In genomic region chr7:15685358-15686181, GRCh38 we compare ENCODE assay signal across 9 cellular contexts. TPM values are rescaled to one million over a fixed set of nuclear protein-coding genes. Genes with fewer than 3 reads are reported as not detected.
A peak's percentile ranks its signal among the peaks of the same experiment; 100 is the strongest.
DNase-seq lines count a peak whose midpoint lies in the region; ATAC-seq and TF ChIP-seq lines count a peak whose summit lies in the region.
"Had no signal": no experiment of that assay in that cellular context is flagged by ENCODE, and none has a peak within 500 bp of the region (broad histone marks: within the 10 kb centered on the region; RNA-seq: fewer than 3 reads in every experiment).

No MANE protein-coding gene starts in this region.

- no peaks in the 10 kb centered on the region for H3K79me2 ChIP-seq in parathyroid adenoma

- H3K9me3 ChIP-seq in gastroesophageal sphincter (no peaks in the 10 kb centered on the region), parathyroid adenoma (ENCODE audit: control insufficient read depth, low read length) (peaks cover 5% of the 10 kb centered on the region)
- no peaks in the 10 kb centered on the region for H3K9me3 ChIP-seq in CD8-positive, alpha-beta T cell (ENCODE audit: low read length)

- H3K9ac ChIP-seq in parathyroid adenoma, result no peak overlapping the region

- TF ChIP-seq EP300 in gastroesophageal sphincter (IDR thresholded peaks at IDR 0.05), result no peak

- peak overlapping the region; percentile 55 for H3K4me2 ChIP-seq in parathyroid adenoma (ENCODE audit: low read length)

- ATAC-seq in gastroesophageal sphincter, result peak; percentile 45
- no peak for ATAC-seq in CD8-positive, alpha-beta T cell

- peaks cover 0 to 29% (median 0%) of the 10 kb centered on the region in 3 donors for H3K4me1 ChIP-seq in gastroesophageal sphincter
- no peaks in the 10 kb centered on the region for H3K4me1 ChIP-seq in parathyroid adenoma
- H3K4me1 ChIP-seq in CD8-positive, alpha-beta T cell (ENCODE audit: insufficient read depth, low read length), result no peaks in the 10 kb centered on the region

- no peak for TF ChIP-seq POLR2A in gastroesophageal sphincter (IDR thresholded peaks at IDR 0.05)

- H3K4me1 Mint-ChIP-seq in CD8-positive, alpha-beta T cell (ENCODE audit: low read depth), result no peaks in the 10 kb centered on the region

- H3K36me3 Mint-ChIP-seq in CD8-positive, alpha-beta T cell, result no peaks in the 10 kb centered on the region

- no peaks in the 10 kb centered on the region for H3K36me3 ChIP-seq in gastroesophageal sphincter
- H3K36me3 ChIP-seq in parathyroid adenoma (ENCODE audit: control insufficient read depth, insufficient read depth, low read length), result no peaks in the 10 kb centered on the region
- H3K36me3 ChIP-seq in CD8-positive, alpha-beta T cell (ENCODE audit: insufficient read depth, low read length), result no peaks in the 10 kb centered on the region

- POLR2A ChIA-PET in CD8-positive, alpha-beta T cell (lab: Charles Lee), result interaction anchor here (0.5 kb wide), 1 partner anchor 55 kb away, joined by 4 read pairs; no protein-coding TSS in a partner anchor

- no peak overlapping the region for H2AFZ ChIP-seq in parathyroid adenoma

- intact Hi-C loops in CD8-positive, alpha-beta T cell (cut with DNase I, micrococcal nuclease), result no loop called here

- no peak for TF ChIP-seq CTCF in gastroesophageal sphincter (IDR thresholded peaks at IDR 0.05)
- TF ChIP-seq CTCF in parathyroid adenoma (IDR thresholded peaks at IDR 0.05), result no peak
- no peak for TF ChIP-seq CTCF in CD8-positive, alpha-beta T cell (IDR thresholded peaks at IDR 0.05)

- CTCF ChIA-PET in CD8-positive, alpha-beta T cell (lab: Charles Lee), result no interaction called here

- H3K27me3 ChIP-seq in gastroesophageal sphincter (peaks cover 65% of the 10 kb centered on the region), parathyroid adenoma (ENCODE audit: control insufficient read depth, insufficient read depth, low read length) (no peaks in the 10 kb centered on the region)
- H3K27me3 ChIP-seq in CD8-positive, alpha-beta T cell (ENCODE audit: insufficient read depth, low read length), result peaks cover 5% of the 10 kb centered on the region

- DNase-seq in D341Med (ENCODE audit: low spot score), result peak; percentile 61
- DNase-seq in NCI-H774 (lab: John Stamatoyannopoulos, UW), result peak; percentile 60
- no peak for DNase-seq in NOMO-1 treated with dmso at 0.1 percent for 144 hours (lab: John Stamatoyannopoulos, UW; ENCODE audit: unreplicated experiment)
- DNase-seq in SIG-M5 treated with dmso at 0.1 percent for 504 hours (lab: John Stamatoyannopoulos, UW; ENCODE audit: unreplicated experiment), result no peak
- DNase-seq in CD8-positive, alpha-beta T cell, result no peak
- no peak for DNase-seq in CD1c-positive myeloid dendritic cell (ENCODE audit: extremely low spot score)
- DNase-seq: anterior cingulate cortex had no signal

- WGBS in gastroesophageal sphincter (ENCODE audit: low coverage in 1 of 2), 2 donors, result 6 to 7% methylated on average over 15 to 18 of the region's 50 CpGs

- peaks cover 31% of the 10 kb centered on the region for H3K27me3 Mint-ChIP-seq in CD8-positive, alpha-beta T cell (ENCODE audit: low read depth)

- H3K4me3 ChIP-seq in gastroesophageal sphincter (peak overlapping the region; percentile 61 to 63), parathyroid adenoma (ENCODE audit: low read depth, low read length) (peak overlapping the region; percentile 45)
- no peak overlapping the region for H3K4me3 ChIP-seq in CD8-positive, alpha-beta T cell (ENCODE audit: low read depth, low read length)

- peak overlapping the region; percentile 49 to 86 (median 84) for H3K27ac ChIP-seq in gastroesophageal sphincter
- H3K27ac ChIP-seq in parathyroid adenoma, result no peak overlapping the region
- H3K27ac ChIP-seq in CD8-positive, alpha-beta T cell (ENCODE audit: low read depth, low read length), result no peak overlapping the region

- H3K9me3 Mint-ChIP-seq in CD8-positive, alpha-beta T cell, result peaks cover 2% of the 10 kb centered on the region

- no peak overlapping the region for H3K27ac Mint-ChIP-seq in CD8-positive, alpha-beta T cell

- H3K4me3 Mint-ChIP-seq in CD8-positive, alpha-beta T cell, result no peak overlapping the region

RNA-seq across cellular contexts. Expression of gene MEOX2, which starts 0.9 kb away (rescaled TPM):
- 10 to 100 TPM in 2 of 4 donors, 1 to 10 TPM in 2; 4.5 to 28.7 (median 12.5) TPM for total RNA-seq in gastroesophageal sphincter
- total RNA-seq in CD8-positive, alpha-beta T cell, result not detected

Comparison
In these comparisons a context has a peak if more than half of its experiments do, and no peak if none do; other contexts are left out.
1. DNase-seq: peak in D341Med (single experiment) and NCI-H774 (single experiment); none in NOMO-1 treated with dmso at 0.1 percent for 144 hours (single experiment), SIG-M5 treated with dmso at 0.1 percent for 504 hours (single experiment), CD8-positive, alpha-beta T cell (0 of 7) and CD1c-positive myeloid dendritic cell (single experiment).
2. H3K27ac ChIP-seq: peak in gastroesophageal sphincter (4 of 4); none in parathyroid adenoma (single experiment) and CD8-positive, alpha-beta T cell (single experiment).
3. RNA of gene MEOX2, which starts 0.9 kb away (total RNA-seq): 4.5 to 28.7 TPM in gastroesophageal sphincter; not detected in CD8-positive, alpha-beta T cell; every median in the first group is over 4 times any median in the second.